In genomic region chr22:40043086-40043485, GRCh38 we compare ENCODE assay signal across 9 cellular contexts. TPM values are rescaled to one million over a fixed set of nuclear protein-coding genes. Genes with fewer than 3 reads are reported as not detected.
DNase-seq lines count a peak whose midpoint lies in the region; ATAC-seq and TF ChIP-seq lines count a peak whose summit lies in the region.
"Had no signal": no experiment of that assay in that cellular context is flagged by ENCODE, and none has a peak within 500 bp of the region (broad histone marks: within the 10 kb centered on the region; RNA-seq: fewer than 3 reads in every experiment).

No MANE protein-coding gene starts in this region.

- no peak overlapping the region for H3K4me3 ChIP-seq in hepatocyte
- H3K4me3 ChIP-seq in stomach, result peak overlapping the region in 1 of 4 donors; percentile 88

- H2AFZ ChIP-seq in hepatocyte, result no peak overlapping the region

- H3K27ac Mint-ChIP-seq in WTC11, result peak overlapping the region; percentile 99

- peaks cover 15% of the 10 kb centered on the region for H3K4me1 ChIP-seq in hepatocyte (ENCODE audit: insufficient read depth)
- peaks cover 14 to 57% (median 34%) of the 10 kb centered on the region in 4 donors for H3K4me1 ChIP-seq in stomach

- H3K36me3 ChIP-seq in hepatocyte (replicated peaks; ENCODE audit: insufficient read depth, low read depth), result no peaks in the 10 kb centered on the region
- no peaks in the 10 kb centered on the region for H3K36me3 ChIP-seq in stomach

- peak overlapping the region; percentile 93 for H3K4me3 Mint-ChIP-seq in WTC11

- H3K9me3 Mint-ChIP-seq in WTC11, result no peaks in the 10 kb centered on the region

- no peaks in the 10 kb centered on the region for H3K36me3 Mint-ChIP-seq in WTC11

- peaks cover 22% of the 10 kb centered on the region for H3K79me2 ChIP-seq in hepatocyte

- intact Hi-C loops in stomach (cut with DNase I; ENCODE audit: low total_unique reads), result no loop called here

- WGBS in hepatocyte (ENCODE audit: low lambda C conversion rate, missing lambda C conversion rate), result 87% methylated on average over 8 of the region's 8 CpGs
- WGBS in stomach, 5 donors, result 52 to 71% (median 66%) methylated on average over 8 of the region's 8 CpGs

- CTCF ChIA-PET in WTC11 (lab: Charles Lee), result interaction anchor here (1.2 to 1.4 kb wide), 2 partner anchors 138 to 500 kb away, joined by 3 to 5 read pairs; no protein-coding TSS in a partner anchor

- peaks cover 16% of the 10 kb centered on the region for H3K4me1 Mint-ChIP-seq in WTC11

- POLR2A ChIA-PET in WTC11 (lab: Charles Lee), result interaction anchor here (0.6 to 2.1 kb wide), 3 partner anchors 11 to 514 kb away, joined by 3 to 11 read pairs (median 3); no protein-coding TSS in a partner anchor

- DNase-seq in SIG-M5 treated with dmso at 0.1 percent for 504 hours (lab: John Stamatoyannopoulos, UW; ENCODE audit: unreplicated experiment) (peak; percentile 50), SIG-M5 (lab: John Stamatoyannopoulos, UW) (no peak), WTC11 (ENCODE audit: low spot score) (no peak), hepatocyte (ENCODE audit: low spot score) (peak; percentile 7), stomach (no peak), SKM-1 (lab: John Stamatoyannopoulos, UW; ENCODE audit: unreplicated experiment) (no peak)

- H3K4me2 ChIP-seq in hepatocyte, result no peak overlapping the region

- H3K9me3 ChIP-seq in hepatocyte (ENCODE audit: low read depth) (no peaks in the 10 kb centered on the region), stomach (no peaks in the 10 kb centered on the region)

- TF ChIP-seq EP300 in stomach (IDR thresholded peaks at IDR 0.05), result no peak

- H3K27ac ChIP-seq in hepatocyte (peak overlapping the region; percentile 76), stomach (peak overlapping the region in 4 of 5 donors; percentile 92 to 98 (median 97))

- peaks cover 18% of the 10 kb centered on the region for H3K27me3 Mint-ChIP-seq in WTC11 (ENCODE audit: low read depth)

- H3K9me2 ChIP-seq in hepatocyte (replicated peaks; ENCODE audit: insufficient read depth), result no peaks in the 10 kb centered on the region

- H3K27me3 ChIP-seq in hepatocyte (no peaks in the 10 kb centered on the region), stomach (peaks cover 0 to 11% (median 0%) of the 10 kb centered on the region in 3 donors)

- no peak for TF ChIP-seq POLR2A in stomach (IDR thresholded peaks at IDR 0.05)

- TF ChIP-seq CTCF in WTC11 (IDR thresholded peaks at IDR 0.05) (no peak), hepatocyte (IDR thresholded peaks at IDR 0.05; ENCODE audit: poor library complexity) (no peak), stomach (IDR thresholded peaks at IDR 0.05) (no peak)

- H4K20me1 ChIP-seq in hepatocyte (ENCODE audit: insufficient read depth, poor library complexity, severe bottlenecking), result peaks cover 10% of the 10 kb centered on the region

- ATAC-seq in WTC11 (no peak), GM21381 (IDR thresholded peaks at IDR 0.05; ENCODE audit: unreplicated experiment) (no peak), HG02870 (IDR thresholded peaks at IDR 0.05; ENCODE audit: unreplicated experiment) (no peak)

TF ChIP-seq in WTC11, 78 proteins besides CTCF, POLR2A, EP300 and RAD21:
- no peak for TF ChIP-seq FOXK1 (CRISPR knock-in tag; IDR thresholded peaks at IDR 0.05)
- no peak for TF ChIP-seq NR1H2 (CRISPR knock-in tag; IDR thresholded peaks at IDR 0.05)
- TF ChIP-seq ZNF416 (CRISPR knock-in tag; IDR thresholded peaks at IDR 0.05), result no peak
- TF ChIP-seq ZNF396 (CRISPR knock-in tag; IDR thresholded peaks at IDR 0.05; ENCODE audit: borderline replicate concordance), result no peak
- no peak for TF ChIP-seq RELA (CRISPR knock-in tag; IDR thresholded peaks at IDR 0.05; ENCODE audit: borderline replicate concordance)
- TF ChIP-seq AR (CRISPR knock-in tag; IDR thresholded peaks at IDR 0.05), result no peak
- no peak for TF ChIP-seq NFYB (CRISPR knock-in tag; conservative IDR thresholded peaks at IDR 0.05; ENCODE audit: low read depth)
- no peak for TF ChIP-seq FOXP1 (CRISPR knock-in tag; IDR thresholded peaks at IDR 0.05; ENCODE audit: borderline replicate concordance)
- TF ChIP-seq NR3C1 (CRISPR knock-in tag; conservative IDR thresholded peaks at IDR 0.05; ENCODE audit: low read depth), result no peak
- TF ChIP-seq NFATC4 (CRISPR knock-in tag; IDR thresholded peaks at IDR 0.05), result no peak
- TF ChIP-seq MLX (CRISPR knock-in tag; IDR thresholded peaks at IDR 0.05), result no peak
- TF ChIP-seq USF2 (CRISPR knock-in tag; IDR thresholded peaks at IDR 0.05), result no peak
- TF ChIP-seq, protein P1, sequence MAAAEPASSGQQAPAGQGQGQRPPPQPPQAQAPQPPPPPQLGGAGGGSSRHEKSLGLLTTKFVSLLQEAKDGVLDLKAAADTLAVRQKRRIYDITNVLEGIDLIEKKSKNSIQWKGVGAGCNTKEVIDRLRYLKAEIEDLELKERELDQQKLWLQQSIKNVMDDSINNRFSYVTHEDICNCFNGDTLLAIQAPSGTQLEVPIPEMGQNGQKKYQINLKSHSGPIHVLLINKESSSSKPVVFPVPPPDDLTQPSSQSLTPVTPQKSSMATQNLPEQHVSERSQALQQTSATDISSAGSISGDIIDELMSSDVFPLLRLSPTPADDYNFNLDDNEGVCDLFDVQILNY (CRISPR knock-in tag; IDR thresholded peaks at IDR 0.05), result no peak
- TF ChIP-seq, protein P2, sequence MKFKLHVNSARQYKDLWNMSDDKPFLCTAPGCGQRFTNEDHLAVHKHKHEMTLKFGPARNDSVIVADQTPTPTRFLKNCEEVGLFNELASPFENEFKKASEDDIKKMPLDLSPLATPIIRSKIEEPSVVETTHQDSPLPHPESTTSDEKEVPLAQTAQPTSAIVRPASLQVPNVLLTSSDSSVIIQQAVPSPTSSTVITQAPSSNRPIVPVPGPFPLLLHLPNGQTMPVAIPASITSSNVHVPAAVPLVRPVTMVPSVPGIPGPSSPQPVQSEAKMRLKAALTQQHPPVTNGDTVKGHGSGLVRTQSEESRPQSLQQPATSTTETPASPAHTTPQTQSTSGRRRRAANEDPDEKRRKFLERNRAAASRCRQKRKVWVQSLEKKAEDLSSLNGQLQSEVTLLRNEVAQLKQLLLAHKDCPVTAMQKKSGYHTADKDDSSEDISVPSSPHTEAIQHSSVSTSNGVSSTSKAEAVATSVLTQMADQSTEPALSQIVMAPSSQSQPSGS (CRISPR knock-in tag; IDR thresholded peaks at IDR 0.05; ENCODE audit: borderline replicate concordance, low read depth), result no peak
- TF ChIP-seq, protein P3, sequence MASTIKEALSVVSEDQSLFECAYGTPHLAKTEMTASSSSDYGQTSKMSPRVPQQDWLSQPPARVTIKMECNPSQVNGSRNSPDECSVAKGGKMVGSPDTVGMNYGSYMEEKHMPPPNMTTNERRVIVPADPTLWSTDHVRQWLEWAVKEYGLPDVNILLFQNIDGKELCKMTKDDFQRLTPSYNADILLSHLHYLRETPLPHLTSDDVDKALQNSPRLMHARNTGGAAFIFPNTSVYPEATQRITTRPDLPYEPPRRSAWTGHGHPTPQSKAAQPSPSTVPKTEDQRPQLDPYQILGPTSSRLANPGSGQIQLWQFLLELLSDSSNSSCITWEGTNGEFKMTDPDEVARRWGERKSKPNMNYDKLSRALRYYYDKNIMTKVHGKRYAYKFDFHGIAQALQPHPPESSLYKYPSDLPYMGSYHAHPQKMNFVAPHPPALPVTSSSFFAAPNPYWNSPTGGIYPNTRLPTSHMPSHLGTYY (CRISPR knock-in tag; IDR thresholded peaks at IDR 0.05), result no peak

RNA-seq across cellular contexts. Expression of gene FAM83F, which starts 48.3 kb away (rescaled TPM):
- 33.8 to 43.1 TPM (median 35.4 TPM) in 3 replicates for total RNA-seq in WTC11 (2021)
- total RNA-seq in hepatocyte, result 10.4 and 12.8 TPM in 2 replicates
- polyA plus RNA-seq in hepatocyte, result 10.8 and 16.5 TPM in 2 replicates
- total RNA-seq in stomach, result 10 to 100 TPM in 2 of 5 donors, 1 to 10 TPM in 2, under 1 TPM in 1; under 0.01 to 17.4 (median 7.3) TPM
- polyA plus RNA-seq in stomach, result 10 to 100 TPM in 1 of 3 donors, 1 to 10 TPM in 2; 5.7 to 14.2 (median 7.8) TPM
- polyA plus RNA-seq: BJ had no signal

Comparison
In these comparisons a context has a peak if more than half of its experiments do, and no peak if none do; other contexts are left out.
1. DNase-seq: peak in SIG-M5 treated with dmso at 0.1 percent for 504 hours (single experiment) and hepatocyte (single experiment); none in SIG-M5 (single experiment), WTC11 (single experiment), stomach (single experiment) and SKM-1 (single experiment).